ENCODE assay signal across 7 cellular contexts in genomic region chr6:96898241-96898851, GRCh38. TPM values are rescaled to one million over a fixed set of nuclear protein-coding genes. Genes with fewer than 3 reads are reported as not detected.
DNase-seq lines count a peak whose midpoint lies in the region; ATAC-seq and TF ChIP-seq lines count a peak whose summit lies in the region.

No MANE protein-coding gene starts in this region.

- H4K20me1 ChIP-seq in mammary epithelial cell (ENCODE audit: insufficient read depth, low read length), result no peaks in the 10 kb centered on the region

- WGBS in mammary epithelial cell (ENCODE audit: low coverage, missing lambda C conversion rate), result 6% methylated on average over 10 of the region's 10 CpGs

- H3K9me3 Mint-ChIP-seq in memory B cell, result no peaks in the 10 kb centered on the region

- H3K9ac ChIP-seq in mammary epithelial cell (ENCODE audit: insufficient read depth, low read length), result peak overlapping the region; percentile 47

- in situ Hi-C loops in mammary epithelial cell (cut with MboI; ENCODE audit: low sequenced_read_pairs in 2 of 2), result loop anchor here in 1 of 2 donors (5.0 to 25.0 kb wide), 2 partner anchors 154 to 261 kb away; no protein-coding TSS in a partner anchor

- peaks cover 36% of the 10 kb centered on the region for H3K79me2 ChIP-seq in mammary epithelial cell (ENCODE audit: insufficient read depth, low read length)

- peak overlapping the region; percentile 84 for H3K4me3 Mint-ChIP-seq in memory B cell

- TF ChIP-seq CTCF in GM12875 (IDR thresholded peaks at IDR 0.05; ENCODE audit: borderline replicate concordance, insufficient read depth, low read depth, low read length) (no peak), mammary epithelial cell (conservative IDR thresholded peaks at IDR 0.05 in 1 of 2, IDR thresholded peaks at IDR 0.05 in 1 of 2; ENCODE audit: extremely low read depth in 1 of 2, insufficient read depth in 1 of 2, low read depth in 1 of 2, low read length in 2 of 2) (no peak), uterus (IDR thresholded peaks at IDR 0.05) (no peak)

- H3K36me3 Mint-ChIP-seq in memory B cell, result peaks cover 3% of the 10 kb centered on the region

- H3K4me1 Mint-ChIP-seq in memory B cell, result peaks cover 14% of the 10 kb centered on the region

- dilution Hi-C loops in mammary epithelial cell (cut with HindIII; ENCODE audit: low sequenced_read_pairs), result no loop called here

- TSS peak; percentile 88 for BruUV-seq in mammary epithelial cell (replicated peaks; lab: Mats Ljungman, UMichigan)

- peak overlapping the region; percentile 48 for H3K27ac ChIP-seq in mammary epithelial cell (ENCODE audit: insufficient read depth, low read depth, low read length)
- H3K27ac ChIP-seq in uterus, result peak overlapping the region; percentile 80 to 85

- CTCF ChIA-PET in mammary epithelial cell (lab: Charles Lee; ENCODE audit: low non-redundant PET), result interaction anchor here (0.6 to 0.7 kb wide), 3 partner anchors 223 to 507 kb away, joined by 3 to 5 read pairs (median 5); no protein-coding TSS in a partner anchor

- H3K27me3 ChIP-seq in mammary epithelial cell (ENCODE audit: insufficient read depth, low read length) (no peaks in the 10 kb centered on the region), uterus (no peaks in the 10 kb centered on the region)

- H3K4me1 ChIP-seq in mammary epithelial cell (ENCODE audit: insufficient read depth, low read length) (peaks cover 18% of the 10 kb centered on the region), uterus (no peaks in the 10 kb centered on the region)

- ATAC-seq in memory B cell (ENCODE audit: low read depth) (no peak), HG03280 (IDR thresholded peaks at IDR 0.05; ENCODE audit: unreplicated experiment) (no peak)

- peak overlapping the region; percentile 96 for H2AFZ ChIP-seq in mammary epithelial cell (ENCODE audit: low read depth, low read length)

- peak; percentile 28 for DNase-seq in NCI-H460 (ENCODE audit: extremely low read depth, low read depth)
- DNase-seq in mammary epithelial cell, result no peak
- no peak for DNase-seq in memory B cell (ENCODE audit: low spot score in 2 of 2)
- DNase-seq in uterus, result no peak
- no peak for DNase-seq in head of caudate nucleus

- H3K36me3 ChIP-seq in mammary epithelial cell (ENCODE audit: insufficient read depth, low read length) (peaks cover 11% of the 10 kb centered on the region), uterus (no peaks in the 10 kb centered on the region)

- peak overlapping the region; percentile 51 for H3K4me3 ChIP-seq in GM12875 (ENCODE audit: low read depth, low read length)
- peak overlapping the region; percentile 60 to 80 (median 74) for H3K4me3 ChIP-seq in mammary epithelial cell (replicated peaks in 1 of 3; ENCODE audit: insufficient read depth in 1 of 3, low read depth in 2 of 3, low read length in 3 of 3)
- peak overlapping the region; percentile 90 to 97 for H3K4me3 ChIP-seq in uterus

- no peak for TF ChIP-seq POLR2A in uterus (IDR thresholded peaks at IDR 0.05)

- H3K9me3 ChIP-seq in mammary epithelial cell (replicated peaks; ENCODE audit: insufficient read depth, low read length) (no peaks in the 10 kb centered on the region), uterus (no peaks in the 10 kb centered on the region)

- H3K4me2 ChIP-seq in mammary epithelial cell (ENCODE audit: insufficient read depth, low read depth, low read length), result peak overlapping the region; percentile 84

- peak overlapping the region; percentile 81 for H3K27ac Mint-ChIP-seq in memory B cell

- intact Hi-C loops in mammary epithelial cell (cut with micrococcal nuclease), result loop anchor here (5.0 to 10.0 kb wide), 2 partner anchors 376 to 496 kb away; partner anchors contain the start of gene UFL1
- intact Hi-C loops in uterus (cut with DNase I; ENCODE audit: low total_unique reads), result no loop called here
- intact Hi-C loops in head of caudate nucleus (cut with DNase I), result loop anchor here (2.0 to 5.0 kb wide), 2 partner anchors 154 to 271 kb away; no protein-coding TSS in a partner anchor

- H3K27me3 Mint-ChIP-seq in memory B cell, result peaks cover 2% of the 10 kb centered on the region

RNA-seq across cellular contexts. Expression of gene NDUFAF4, which starts 0.7 kb away (rescaled TPM):
- total RNA-seq in NCI-H460 (2014; rRNA removed; shearing (Covaris generic)), result 111 and 116 TPM in 2 replicates
- 47.1 and 50.8 TPM in 2 replicates for polyA plus RNA-seq in NCI-H460 (2014; cell fraction: nucleus; rRNA removed)
- total RNA-seq in mammary epithelial cell (10 to 100 TPM in 1 of 2 donors, 1 to 10 TPM in 1; 8.5 to 48.8 TPM), uterus (10 to 100 TPM; 21.1 to 88.6 (median 29.1) TPM)
- polyA plus RNA-seq in mammary epithelial cell, result 31.4 TPM
- polyA minus RNA-seq in mammary epithelial cell, result 27.1 TPM

RNA-seq across cellular contexts. Expression of gene KLHL32, which starts 26.2 kb away (rescaled TPM):
- total RNA-seq in NCI-H460 (2014; rRNA removed; shearing (Covaris generic)), result 0.17 and 0.46 TPM in 2 replicates
- polyA plus RNA-seq in NCI-H460 (2014; cell fraction: nucleus; rRNA removed), result 1.0 TPM in 1 of 2 replicates, not detected in the other
- under 1 TPM in 1 of 2 donors, not detected in 1; under 0.01 TPM for total RNA-seq in mammary epithelial cell
- polyA plus RNA-seq in mammary epithelial cell, result 0.03 TPM
- polyA minus RNA-seq in mammary epithelial cell, result not detected
- 1 to 10 TPM in 2 of 4 donors, under 1 TPM in 1, not detected in 1; 0.24 to 2.9 (median 1.0) TPM for total RNA-seq in uterus
